Comparison of ENCODE assay signal across 8 cellular contexts in the genomic region with DNA sequence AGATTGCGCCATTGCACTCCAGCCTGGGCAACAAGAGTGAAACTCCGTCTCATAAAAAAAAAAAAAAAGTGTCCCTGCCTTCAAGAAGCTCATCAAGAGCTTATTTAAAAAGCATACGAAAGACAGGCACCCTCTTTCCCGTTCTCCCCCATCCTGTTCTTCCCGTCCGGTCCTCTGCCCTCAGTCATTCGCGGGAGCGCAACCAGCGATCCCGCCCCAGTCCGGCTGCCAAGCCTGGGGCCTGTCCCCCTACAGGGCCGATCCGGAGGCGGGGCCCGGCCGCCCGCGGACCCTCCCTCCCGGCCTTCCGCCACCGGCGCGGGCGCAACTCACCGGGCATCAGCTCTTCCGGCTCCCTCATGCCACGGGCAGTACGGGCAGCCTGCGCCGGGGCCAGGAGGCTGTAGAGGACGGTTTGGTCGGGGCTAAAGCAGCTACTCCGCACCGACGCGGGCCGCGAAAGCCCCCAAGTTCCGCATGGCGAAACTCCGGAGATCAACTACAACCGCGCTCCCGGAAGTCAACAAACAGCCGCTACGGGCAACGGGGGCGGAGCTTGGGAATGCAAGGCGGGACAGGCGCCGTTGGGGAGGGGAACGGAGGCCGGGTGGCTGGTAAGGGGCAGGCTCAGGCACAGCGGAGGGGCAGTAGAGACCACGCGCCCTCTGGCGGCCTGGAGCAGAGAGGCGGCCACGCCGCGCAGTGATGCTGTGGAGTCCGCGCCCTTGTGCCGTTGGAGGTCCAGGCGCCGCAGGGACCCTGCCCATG. TPM values are rescaled to one million over a fixed set of nuclear protein-coding genes. Genes with fewer than 3 reads are reported as not detected.
DNase-seq lines count a peak whose midpoint lies in the region; ATAC-seq and TF ChIP-seq lines count a peak whose summit lies in the region.

A gene with protein sequence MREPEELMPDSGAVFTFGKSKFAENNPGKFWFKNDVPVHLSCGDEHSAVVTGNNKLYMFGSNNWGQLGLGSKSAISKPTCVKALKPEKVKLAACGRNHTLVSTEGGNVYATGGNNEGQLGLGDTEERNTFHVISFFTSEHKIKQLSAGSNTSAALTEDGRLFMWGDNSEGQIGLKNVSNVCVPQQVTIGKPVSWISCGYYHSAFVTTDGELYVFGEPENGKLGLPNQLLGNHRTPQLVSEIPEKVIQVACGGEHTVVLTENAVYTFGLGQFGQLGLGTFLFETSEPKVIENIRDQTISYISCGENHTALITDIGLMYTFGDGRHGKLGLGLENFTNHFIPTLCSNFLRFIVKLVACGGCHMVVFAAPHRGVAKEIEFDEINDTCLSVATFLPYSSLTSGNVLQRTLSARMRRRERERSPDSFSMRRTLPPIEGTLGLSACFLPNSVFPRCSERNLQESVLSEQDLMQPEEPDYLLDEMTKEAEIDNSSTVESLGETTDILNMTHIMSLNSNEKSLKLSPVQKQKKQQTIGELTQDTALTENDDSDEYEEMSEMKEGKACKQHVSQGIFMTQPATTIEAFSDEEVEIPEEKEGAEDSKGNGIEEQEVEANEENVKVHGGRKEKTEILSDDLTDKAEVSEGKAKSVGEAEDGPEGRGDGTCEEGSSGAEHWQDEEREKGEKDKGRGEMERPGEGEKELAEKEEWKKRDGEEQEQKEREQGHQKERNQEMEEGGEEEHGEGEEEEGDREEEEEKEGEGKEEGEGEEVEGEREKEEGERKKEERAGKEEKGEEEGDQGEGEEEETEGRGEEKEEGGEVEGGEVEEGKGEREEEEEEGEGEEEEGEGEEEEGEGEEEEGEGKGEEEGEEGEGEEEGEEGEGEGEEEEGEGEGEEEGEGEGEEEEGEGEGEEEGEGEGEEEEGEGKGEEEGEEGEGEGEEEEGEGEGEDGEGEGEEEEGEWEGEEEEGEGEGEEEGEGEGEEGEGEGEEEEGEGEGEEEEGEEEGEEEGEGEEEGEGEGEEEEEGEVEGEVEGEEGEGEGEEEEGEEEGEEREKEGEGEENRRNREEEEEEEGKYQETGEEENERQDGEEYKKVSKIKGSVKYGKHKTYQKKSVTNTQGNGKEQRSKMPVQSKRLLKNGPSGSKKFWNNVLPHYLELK (minus strand): TSS at position 503 of the 768 bp plus-strand sequence. CDS start 142 bp downstream, at position 361.

- CTCF ChIA-PET in CD8-positive, alpha-beta memory T cell (lab: Charles Lee), result interaction anchor here (0.9 to 1.8 kb wide), 6 partner anchors 9 to 481 kb away, joined by 3 to 6 read pairs (median 5); no protein-coding TSS in a partner anchor
- CTCF ChIA-PET in activated CD8-positive, alpha-beta T cell treated with anti-CD3 and anti-CD28 coated beads, Interleukin-2, amount 10 ng/mL, durations not matched to agents 7 days and 5 days (lab: Charles Lee), result interaction anchor here (0.8 to 2.9 kb wide), 13 partner anchors 9 to 401 kb away, joined by 3 to 12 read pairs (median 5); no protein-coding TSS in a partner anchor

- H3K4me1 Mint-ChIP-seq in CD8-positive, alpha-beta memory T cell, result peaks cover 20 to 42% (median 29%) of the 10 kb centered on the region in 3 donors
- peaks cover 26% of the 10 kb centered on the region for H3K4me1 Mint-ChIP-seq in activated CD8-positive, alpha-beta T cell treated with anti-CD3 and anti-CD28 coated beads, Interleukin-2, amount 10 ng/mL, durations not matched to agents 7 days and 5 days (ENCODE audit: low read depth)

- ATAC-seq in GM19463 (IDR thresholded peaks at IDR 0.05; ENCODE audit: unreplicated experiment), result peak; percentile 96
- ATAC-seq in activated CD8-positive, alpha-beta T cell treated with anti-CD3 and anti-CD28 coated beads, Interleukin-2, amount 10 ng/mL, durations not matched to agents 7 days and 5 days, result peak; percentile 97

- H3K27me3 Mint-ChIP-seq in CD8-positive, alpha-beta memory T cell, result peaks cover 0 to 4% of the 10 kb centered on the region in 2 donors
- no peaks in the 10 kb centered on the region for H3K27me3 Mint-ChIP-seq in activated CD8-positive, alpha-beta T cell treated with anti-CD3 and anti-CD28 coated beads, Interleukin-2, amount 10 ng/mL, durations not matched to agents 7 days and 5 days (ENCODE audit: low read depth)

- peak within 1 kb of the TSS; percentile 95 to 98 (median 97) for H3K27ac Mint-ChIP-seq in CD8-positive, alpha-beta memory T cell
- H3K27ac Mint-ChIP-seq in activated CD8-positive, alpha-beta T cell treated with anti-CD3 and anti-CD28 coated beads, Interleukin-2, amount 10 ng/mL, durations not matched to agents 7 days and 5 days, result peak within 1 kb of the TSS; percentile 92

- peak; percentile 87 to 95 (median 91) for DNase-seq in CD8-positive, alpha-beta memory T cell
- DNase-seq in HL-60 (ENCODE audit: low read depth in 1 of 2, low spot score in 1 of 2), result peak; percentile 72 to 95
- DNase-seq in NCI-H82 treated with DMSO at 0.1 percent for 48 hours (lab: John Stamatoyannopoulos, UW; ENCODE audit: unreplicated experiment), result peak; percentile 78
- peak; percentile 94 for DNase-seq in activated CD8-positive, alpha-beta T cell treated with anti-CD3 and anti-CD28 coated beads, Interleukin-2, amount 10 ng/mL, durations not matched to agents 7 days and 5 days
- DNase-seq in effector CD4-positive, alpha-beta T cell, result peak; percentile 81
- DNase-seq in lung microvascular endothelial cell (ENCODE audit: low read depth in 2 of 2), result peak; percentile 95 to 97
- peak; percentile 69 to 81 (median 77) for DNase-seq in stimulated activated CD4-positive, alpha-beta T cell treated with anti-CD3 and anti-CD28 coated beads, TNF-alpha, amount 100 ng/mL, for 4 hours (ENCODE audit: low read depth in 3 of 3)

- H3K36me3 Mint-ChIP-seq in CD8-positive, alpha-beta memory T cell, result peaks cover 0 to 5% (median 0%) of the 10 kb centered on the region in 3 donors
- no peaks in the 10 kb centered on the region for H3K36me3 Mint-ChIP-seq in activated CD8-positive, alpha-beta T cell treated with anti-CD3 and anti-CD28 coated beads, Interleukin-2, amount 10 ng/mL, durations not matched to agents 7 days and 5 days (ENCODE audit: low read depth)

- peaks cover 5% of the 10 kb centered on the region for H3K4me1 ChIP-seq in CD8-positive, alpha-beta memory T cell (ENCODE audit: insufficient read depth, low read length)

- POLR2A ChIA-PET in CD8-positive, alpha-beta memory T cell (lab: Charles Lee), result no interaction called here
- POLR2A ChIA-PET in activated CD8-positive, alpha-beta T cell treated with anti-CD3 and anti-CD28 coated beads, Interleukin-2, amount 10 ng/mL, durations not matched to agents 7 days and 5 days (lab: Charles Lee), result interaction anchor here (0.7 to 1.6 kb wide), 8 partner anchors 9 to 581 kb away, joined by 3 to 7 read pairs (median 4); no protein-coding TSS in a partner anchor

- H3K36me3 ChIP-seq in CD8-positive, alpha-beta memory T cell (ENCODE audit: insufficient read depth, low read length), result no peaks in the 10 kb centered on the region

- H3K9me3 Mint-ChIP-seq in CD8-positive, alpha-beta memory T cell, result peaks cover 0 to 2% (median 0%) of the 10 kb centered on the region in 5 donors
- H3K9me3 Mint-ChIP-seq in activated CD8-positive, alpha-beta T cell treated with anti-CD3 and anti-CD28 coated beads, Interleukin-2, amount 10 ng/mL, durations not matched to agents 7 days and 5 days (ENCODE audit: insufficient read depth), result no peaks in the 10 kb centered on the region

- H3K4me3 ChIP-seq in CD8-positive, alpha-beta memory T cell (ENCODE audit: low read length), result peak within 1 kb of the TSS; percentile 69
- peak within 1 kb of the TSS; percentile 64 for H3K4me3 ChIP-seq in HL-60 (replicated peaks; ENCODE audit: insufficient read depth, low read length)

- H3K9me3 ChIP-seq in CD8-positive, alpha-beta memory T cell (ENCODE audit: low read length), result no peaks in the 10 kb centered on the region

- no peaks in the 10 kb centered on the region for H3K27me3 ChIP-seq in CD8-positive, alpha-beta memory T cell (ENCODE audit: insufficient read depth, low read length, poor library complexity, severe bottlenecking)
- H3K27me3 ChIP-seq in HL-60 (ENCODE audit: insufficient read depth, poor library complexity, severe bottlenecking), result no peaks in the 10 kb centered on the region

- peak; percentile 57 for TF ChIP-seq CTCF in HL-60 (IDR thresholded peaks at IDR 0.05; ENCODE audit: insufficient read depth, low read length)

- peak within 1 kb of the TSS; percentile 92 for H3K27ac ChIP-seq in CD8-positive, alpha-beta memory T cell (ENCODE audit: low read depth, low read length)
- H3K27ac ChIP-seq in HL-60 (replicated peaks), result peak within 1 kb of the TSS; percentile 94

- peak within 1 kb of the TSS; percentile 89 to 98 (median 94) for H3K4me3 Mint-ChIP-seq in CD8-positive, alpha-beta memory T cell
- H3K4me3 Mint-ChIP-seq in activated CD8-positive, alpha-beta T cell treated with anti-CD3 and anti-CD28 coated beads, Interleukin-2, amount 10 ng/mL, durations not matched to agents 7 days and 5 days, result peak within 1 kb of the TSS; percentile 86

RNA-seq across cellular contexts. Expression of the gene that starts here (rescaled TPM):
- total RNA-seq in CD8-positive, alpha-beta memory T cell, result 10 to 100 TPM in 1 of 2 experiments, 1 to 10 TPM in 1; 8.5 to 11.1 TPM
- 7.1 TPM for polyA plus RNA-seq in CD8-positive, alpha-beta memory T cell
- total RNA-seq in activated CD8-positive, alpha-beta T cell treated with anti-CD3 and anti-CD28 coated beads, Interleukin-2, amount 10 ng/mL, durations not matched to agents 7 days and 5 days, result 1 to 10 TPM; 5.0 to 7.6 TPM
- 29.2 and 44.8 TPM in 2 replicates for total RNA-seq in lung microvascular endothelial cell

Comparison
In these comparisons a context has a peak if more than half of its experiments do, and no peak if none do; other contexts are left out.
1. Peak in every context shown above with its lines: DNase-seq, ATAC-seq, H3K4me3 ChIP-seq and H3K27ac ChIP-seq.